Comparison of ENCODE assay signal across 1 cellular context in genomic region chr2:20507711-20508110, GRCh38.
TF ChIP-seq lines count a peak whose summit lies in the region.

No MANE protein-coding gene starts in this region.

TF ChIP-seq in HepG2, 621 proteins besides CTCF, POLR2A, EP300 and RAD21 (continued from another document):
- no peak for TF ChIP-seq BRF2 (CRISPR knock-in tag; IDR thresholded peaks at IDR 0.05)
- no peak for TF ChIP-seq GATAD2A (CRISPR knock-in tag; IDR thresholded peaks at IDR 0.05)
- no peak for TF ChIP-seq ZNF17 (CRISPR knock-in tag; IDR thresholded peaks at IDR 0.05)
- no peak for TF ChIP-seq TIGD3 (CRISPR knock-in tag; IDR thresholded peaks at IDR 0.05; ENCODE audit: borderline replicate concordance)
- TF ChIP-seq IRF2 (CRISPR knock-in tag; IDR thresholded peaks at IDR 0.05): no peak
- no peak for TF ChIP-seq GABPB1 (CRISPR knock-in tag; IDR thresholded peaks at IDR 0.05)
- no peak for TF ChIP-seq NKX3-1 (CRISPR knock-in tag; IDR thresholded peaks at IDR 0.05)
- no peak for TF ChIP-seq SMARCE1 (IDR thresholded peaks at IDR 0.05; ENCODE audit: borderline replicate concordance)
- TF ChIP-seq REPIN1 (CRISPR knock-in tag; IDR thresholded peaks at IDR 0.05; ENCODE audit: borderline replicate concordance, low read depth): no peak
- peak; percentile 89; the same call in 1 of the 2 replicates for TF ChIP-seq ZNF768 (CRISPR knock-in tag; IDR thresholded peaks at IDR 0.05)
- TF ChIP-seq TFE3 (CRISPR knock-in tag; IDR thresholded peaks at IDR 0.05): no peak
- peak; percentile 71; the same call in 1 of the 2 replicates for TF ChIP-seq KDM1A (CRISPR knock-in tag; IDR thresholded peaks at IDR 0.05)
- no peak for TF ChIP-seq ZNF564 (CRISPR knock-in tag; IDR thresholded peaks at IDR 0.05)
